ENCODE assay signal across 13 cellular contexts in genomic region chr4:163110442-163110841, GRCh38. TPM values are rescaled to one million over a fixed set of nuclear protein-coding genes. Genes with fewer than 3 reads are reported as not detected.
A peak's percentile ranks its signal among the peaks of the same experiment; 100 is the strongest.
DNase-seq lines count a peak whose midpoint lies in the region; ATAC-seq and TF ChIP-seq lines count a peak whose summit lies in the region.
"Had no signal": no experiment of that assay in that cellular context is flagged by ENCODE, and none has a peak within 500 bp of the region (broad histone marks: within the 10 kb centered on the region; RNA-seq: fewer than 3 reads in every experiment).

No MANE protein-coding gene starts in this region.

- ATAC-seq in GM18867 (IDR thresholded peaks at IDR 0.05; ENCODE audit: unreplicated experiment) (peak; percentile 49), GM21360 (IDR thresholded peaks at IDR 0.05; ENCODE audit: unreplicated experiment) (peak; percentile 40), HG02885 (IDR thresholded peaks at IDR 0.05; ENCODE audit: poor library complexity, unreplicated experiment) (peak; percentile 48), T-helper 17 cell (no peak), left ventricle myocardium superior (no peak)

- no peaks in the 10 kb centered on the region for H3K36me3 Mint-ChIP-seq in T-helper 17 cell (ENCODE audit: low read depth)

- H3K27ac Mint-ChIP-seq in T-helper 17 cell = peak overlapping the region; percentile 63

- 86 to 93% (median 90%) methylated on average over 3 of the region's 3 CpGs for WGBS in spleen, 5 donors

- H3K27me3 Mint-ChIP-seq in T-helper 17 cell = no peaks in the 10 kb centered on the region

- peaks cover 7% of the 10 kb centered on the region for H3K4me1 Mint-ChIP-seq in T-helper 17 cell

- no peak overlapping the region for H3K4me3 Mint-ChIP-seq in T-helper 17 cell

- peak overlapping the region in 1 of 8 donors; percentile 12 for H3K27ac ChIP-seq in spleen
- H3K27ac ChIP-seq: PC-9, transverse colon had no signal

- no peaks in the 10 kb centered on the region for H3K36me3 ChIP-seq in spleen

- H3K9me3 ChIP-seq in T-helper 17 cell (ENCODE audit: control insufficient read depth, low read length, poor library complexity, severe bottlenecking) (no peaks in the 10 kb centered on the region), spleen (no peaks in the 10 kb centered on the region)
- H3K9me3 ChIP-seq: transverse colon had no signal

- intact Hi-C loops in spleen (cut with DNase I; ENCODE audit: low total_unique reads) (no loop called here), left ventricle myocardium superior (cut with micrococcal nuclease) (no loop called here)

- DNase-seq in T-helper 17 cell (no peak), mucosa of gallbladder (ENCODE audit: low spot score) (no peak), spleen (no peak), left ventricle myocardium superior (no peak)
- DNase-seq: GOT3, nucleus accumbens, PC-9, transverse colon had no signal

- TF ChIP-seq CTCF in spleen (IDR thresholded peaks at IDR 0.05 in 8 of 11, conservative IDR thresholded peaks at IDR 0.05 in 3 of 11) = no peak

- no peaks in the 10 kb centered on the region for H3K27me3 ChIP-seq in spleen (replicated peaks in 1 of 7)
- H3K27me3 ChIP-seq: transverse colon had no signal

- H3K4me3 ChIP-seq in spleen = no peak overlapping the region
- H3K4me3 ChIP-seq: lung, PC-9, smooth muscle cell, transverse colon had no signal

- H3K4me1 ChIP-seq in spleen = peaks cover 0 to 20% (median 3%) of the 10 kb centered on the region in 6 donors
- H3K4me1 ChIP-seq: transverse colon had no signal

- no peak for TF ChIP-seq POLR2A in spleen (IDR thresholded peaks at IDR 0.05)

RNA-seq across cellular contexts. Expression of gene NAF1, which starts 56.2 kb away (rescaled TPM):
- 10 to 100 TPM; 43.5 to 43.7 TPM for total RNA-seq in T-helper 17 cell
- 17.3 TPM for total RNA-seq in mucosa of gallbladder
- 10 to 100 TPM; 16.3 to 31.1 (median 20.8) TPM for total RNA-seq in spleen
- 1 to 10 TPM; 2.2 to 4.7 (median 3.3) TPM for polyA plus RNA-seq in spleen
- 12.5 TPM for total RNA-seq in left ventricle myocardium superior

Comparison
In these comparisons a context has a peak if more than half of its experiments do, and no peak if none do; other contexts are left out.
1. ATAC-seq: peak in GM18867 (single experiment), GM21360 (single experiment) and HG02885 (single experiment); none in T-helper 17 cell (single experiment) and left ventricle myocardium superior (single experiment).